8 cellular contexts compared by ENCODE assay signal in the genomic region with DNA sequence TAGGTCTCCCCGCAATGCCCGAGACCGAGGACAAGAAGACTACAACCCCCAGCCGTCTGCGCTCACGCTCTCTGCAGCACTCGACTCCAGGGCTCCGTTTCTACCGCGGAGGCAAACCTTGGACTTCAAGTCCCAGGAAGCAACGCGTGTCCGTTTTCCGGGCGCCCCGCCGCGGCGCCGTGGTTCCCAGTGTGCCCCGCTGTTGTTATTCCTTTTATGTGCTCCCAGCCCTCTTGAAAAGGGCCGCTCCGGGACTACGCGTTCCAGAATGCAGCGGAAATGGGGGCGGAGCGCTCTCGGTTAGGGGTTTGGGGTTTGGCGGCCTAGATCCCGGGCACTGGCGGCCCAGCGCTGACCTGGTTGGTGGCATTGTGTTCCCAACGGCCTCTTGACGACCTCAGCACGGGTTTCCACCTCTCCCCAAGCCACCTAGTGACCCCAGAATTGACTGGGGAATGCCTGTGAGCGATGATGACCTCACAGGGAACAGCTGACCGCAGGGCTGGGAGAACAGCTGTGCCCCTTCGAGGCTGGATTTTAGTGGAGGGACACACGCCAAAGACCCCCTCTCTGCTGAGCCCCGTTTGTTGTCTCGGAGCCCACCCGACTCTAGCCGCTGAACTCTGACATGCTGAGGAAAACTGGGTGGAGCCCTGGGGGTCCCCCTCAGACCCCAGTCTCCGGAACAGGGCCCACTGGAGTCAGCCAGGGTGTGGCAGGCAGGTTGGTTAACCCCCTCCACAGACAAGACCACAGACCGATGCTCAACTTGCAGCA. TPM values are rescaled to one million over a fixed set of nuclear protein-coding genes. Genes with fewer than 3 reads are reported as not detected.
DNase-seq lines count a peak whose midpoint lies in the region; ATAC-seq, FAIRE-seq and TF ChIP-seq lines count a peak whose summit lies in the region.

No MANE protein-coding gene starts in this region.

- no peaks in the 10 kb centered on the region for H4K20me1 ChIP-seq in keratinocyte (ENCODE audit: control insufficient read depth, extremely low read depth, insufficient read depth, low read length)

- H3K4me2 ChIP-seq in keratinocyte (ENCODE audit: control insufficient read depth, extremely low read depth, insufficient read depth, low read depth, low read length) = peak overlapping the region; percentile 99

- ATAC-seq in HG03378 (IDR thresholded peaks at IDR 0.05; ENCODE audit: unreplicated experiment) = peak; percentile 85

- H3K27me3 ChIP-seq in keratinocyte (ENCODE audit: control insufficient read depth, extremely low read depth, insufficient read depth, low read length) = no peaks in the 10 kb centered on the region

- H3K4me3 ChIP-seq in keratinocyte (ENCODE audit: control insufficient read depth in 2 of 3, extremely low read depth in 1 of 3, insufficient read depth in 2 of 3, low read depth in 1 of 3, low read length in 3 of 3) = peak overlapping the region; percentile 47 to 90 (median 87)

- peak overlapping the region; percentile 95 for H3K27ac ChIP-seq in keratinocyte (ENCODE audit: control insufficient read depth, insufficient read depth, low read length)

- FAIRE-seq in keratinocyte (lab: Jason Lieb, UNC) = peak; percentile 55

- H3K79me2 ChIP-seq in keratinocyte (ENCODE audit: control insufficient read depth, insufficient read depth, low read length) = peaks cover 28% of the 10 kb centered on the region

- H2AFZ ChIP-seq in keratinocyte (ENCODE audit: control insufficient read depth, low read length) = peak overlapping the region; percentile 60

- dilution Hi-C loops in keratinocyte (cut with MboI; ENCODE audit: extremely low pct_ligation_motif_present, low sequenced_read_pairs) = no loop called here

- DNase-seq in AML-193 (lab: John Stamatoyannopoulos, UW) (peak; percentile 97 to 98), NCI-H446 treated with DMSO at 0.1 percent for 48 hours (lab: John Stamatoyannopoulos, UW) (peak; percentile 98), cerebellar nuclear complex (lab: John Stamatoyannopoulos, UW) (peak; percentile 95 to 99), keratinocyte (ENCODE audit: low read depth, low spot score) (peak; percentile 98)
- DNase-seq in activated CD4-positive, CD25-positive, alpha-beta regulatory T cell treated with anti-CD3 and anti-CD28 coated beads, Interleukin-2, amount 50 U/mL, for 72 hours = peak; percentile 90
- DNase-seq in stimulated activated CD4-positive, alpha-beta T cell treated with anti-CD3 and anti-CD28 coated beads, Interleukin-12 subunit alpha, Interleukin-12 subunit beta, amount 100 ng/mL, for 48 hours (ENCODE audit: low read depth in 2 of 3, low spot score in 1 of 3) = peak; percentile 92 to 97 (median 96)

- TF ChIP-seq CTCF in keratinocyte (optimal IDR thresholded peaks at IDR 0.05 in 1 of 3, IDR thresholded peaks at IDR 0.05 in 1 of 3, conservative IDR thresholded peaks at IDR 0.05 in 1 of 3; ENCODE audit: extremely low read depth in 1 of 3, insufficient read depth in 2 of 3, low read length in 3 of 3) = no peak

- H3K9me1 ChIP-seq in keratinocyte (ENCODE audit: control insufficient read depth, extremely low read depth, insufficient read depth, low read length) = peaks cover 4% of the 10 kb centered on the region

- peaks cover 40% of the 10 kb centered on the region for H3K4me1 ChIP-seq in keratinocyte (ENCODE audit: control insufficient read depth, extremely low read depth, insufficient read depth, low read length)

- H3K9ac ChIP-seq in keratinocyte (ENCODE audit: control insufficient read depth, extremely low read depth, insufficient read depth, low read length) = peak overlapping the region; percentile 77

- peak; percentile 52 for TF ChIP-seq POLR2A in GM19099 (IDR thresholded peaks at IDR 0.05; ENCODE audit: extremely low read depth, insufficient read length, low read depth)

- peaks cover 7% of the 10 kb centered on the region in 2 experiments for H3K36me3 ChIP-seq in keratinocyte (ENCODE audit: control insufficient read depth in 2 of 2, extremely low read depth in 1 of 2, insufficient read depth in 2 of 2, low read length in 2 of 2)

- no peaks in the 10 kb centered on the region for H3K9me3 ChIP-seq in keratinocyte (ENCODE audit: control insufficient read depth, low read depth, low read length)

RNA-seq across cellular contexts. Expression of a gene that starts 0.5 kb away (rescaled TPM):
- polyA plus RNA-seq in keratinocyte = 19.3 to 26.3 TPM (median 22.8 TPM) in 3 replicates
- 3.8 TPM for polyA plus RNA-seq in keratinocyte (2011; ENCODE audit: low read depth)
- 20.2 and 28.1 TPM in 2 replicates for polyA plus RNA-seq in keratinocyte (2011; cell fraction: cytosol; rRNA removed)
- polyA plus RNA-seq in keratinocyte (2011; cell fraction: nucleus; rRNA removed) = 13.9 and 16.9 TPM in 2 replicates
- 11.2 and 16.9 TPM in 2 replicates for polyA plus RNA-seq in keratinocyte (2012; ENCODE audit: low replicate concordance)
- polyA minus RNA-seq in keratinocyte = 16.2 to 31.8 TPM (median 29.6 TPM) in 3 replicates
- 15.9 TPM for polyA minus RNA-seq in keratinocyte (2011; cell fraction: cytosol; rRNA and poly(A)+ RNA removed)
- polyA minus RNA-seq in keratinocyte (2011; cell fraction: nucleus; rRNA and poly(A)+ RNA removed) = 6.0 and 14.3 TPM in 2 replicates

RNA-seq across cellular contexts. Expression of a gene that starts 1.2 kb away (rescaled TPM):
- polyA plus RNA-seq in keratinocyte = 33.8 to 49.5 TPM (median 45.7 TPM) in 3 replicates
- 6.7 TPM for polyA plus RNA-seq in keratinocyte (2011; ENCODE audit: low read depth)
- 15.6 and 34.0 TPM in 2 replicates for polyA plus RNA-seq in keratinocyte (2011; cell fraction: cytosol; rRNA removed)
- 105 and 130 TPM in 2 replicates for polyA plus RNA-seq in keratinocyte (2011; cell fraction: nucleus; rRNA removed)
- 37.6 and 80.4 TPM in 2 replicates for polyA plus RNA-seq in keratinocyte (2012; ENCODE audit: low replicate concordance)
- polyA minus RNA-seq in keratinocyte = 32.3 to 150 TPM (median 64.9 TPM) in 3 replicates
- polyA minus RNA-seq in keratinocyte (2011; cell fraction: cytosol; rRNA and poly(A)+ RNA removed) = 40.5 TPM
- polyA minus RNA-seq in keratinocyte (2011; cell fraction: nucleus; rRNA and poly(A)+ RNA removed) = 56.5 and 72.0 TPM in 2 replicates

RNA-seq across cellular contexts. Expression of a gene that starts 9.8 kb away (rescaled TPM):
- polyA plus RNA-seq in keratinocyte = 0.24 to 0.97 TPM (median 0.35 TPM) in 3 replicates
- polyA plus RNA-seq in keratinocyte (2011; ENCODE audit: low read depth) = 0.69 TPM
- polyA plus RNA-seq in keratinocyte (2011; cell fraction: cytosol; rRNA removed) = 0.29 and 0.60 TPM in 2 replicates
- polyA plus RNA-seq in keratinocyte (2011; cell fraction: nucleus; rRNA removed) = 6.0 and 9.8 TPM in 2 replicates
- 0.92 and 4.3 TPM in 2 replicates for polyA plus RNA-seq in keratinocyte (2012; ENCODE audit: low replicate concordance)
- 0.79 to 1.2 TPM in 2 of 3 replicates, not detected in the other for polyA minus RNA-seq in keratinocyte
- not detected for polyA minus RNA-seq in keratinocyte (2011; cell fraction: cytosol; rRNA and poly(A)+ RNA removed)
- 2.3 and 4.3 TPM in 2 replicates for polyA minus RNA-seq in keratinocyte (2011; cell fraction: nucleus; rRNA and poly(A)+ RNA removed)

RNA-seq across cellular contexts. Expression of a gene that starts 22.4 kb away (rescaled TPM):
- polyA plus RNA-seq in keratinocyte = 27.2 to 39.3 TPM (median 31.4 TPM) in 3 replicates
- 4.9 TPM for polyA plus RNA-seq in keratinocyte (2011; ENCODE audit: low read depth)
- polyA plus RNA-seq in keratinocyte (2011; cell fraction: cytosol; rRNA removed) = 24.1 and 41.9 TPM in 2 replicates
- polyA plus RNA-seq in keratinocyte (2011; cell fraction: nucleus; rRNA removed) = 79.8 and 106 TPM in 2 replicates
- polyA plus RNA-seq in keratinocyte (2012; ENCODE audit: low replicate concordance) = 38.7 and 40.3 TPM in 2 replicates
- 24.6 to 70.6 TPM (median 30.1 TPM) in 3 replicates for polyA minus RNA-seq in keratinocyte
- polyA minus RNA-seq in keratinocyte (2011; cell fraction: cytosol; rRNA and poly(A)+ RNA removed) = 36.4 TPM
- 25.5 and 28.4 TPM in 2 replicates for polyA minus RNA-seq in keratinocyte (2011; cell fraction: nucleus; rRNA and poly(A)+ RNA removed)

RNA-seq across cellular contexts. Expression of a gene that starts 25.1 kb away (rescaled TPM):
- 12.2 to 22.3 TPM (median 14.6 TPM) in 3 replicates for polyA plus RNA-seq in keratinocyte
- polyA plus RNA-seq in keratinocyte (2011; ENCODE audit: low read depth) = 1.4 TPM
- 15.8 and 29.4 TPM in 2 replicates for polyA plus RNA-seq in keratinocyte (2011; cell fraction: cytosol; rRNA removed)
- polyA plus RNA-seq in keratinocyte (2011; cell fraction: nucleus; rRNA removed) = 17.7 and 28.5 TPM in 2 replicates
- polyA plus RNA-seq in keratinocyte (2012; ENCODE audit: low replicate concordance) = 19.0 and 37.5 TPM in 2 replicates
- polyA minus RNA-seq in keratinocyte = 5.0 to 12.6 TPM (median 5.1 TPM) in 3 replicates
- 39.3 TPM for polyA minus RNA-seq in keratinocyte (2011; cell fraction: cytosol; rRNA and poly(A)+ RNA removed)
- polyA minus RNA-seq in keratinocyte (2011; cell fraction: nucleus; rRNA and poly(A)+ RNA removed) = 3.8 and 5.9 TPM in 2 replicates

Comparison
In these comparisons a context has a peak if more than half of its experiments do, and no peak if none do; other contexts are left out.
1. Peak in every context shown above with its lines: DNase-seq, ATAC-seq, H3K4me3 ChIP-seq and H3K27ac ChIP-seq.